8 cellular contexts compared by ENCODE assay signal in genomic region chr19:16111160-16111908, GRCh38. TPM values are rescaled to one million over a fixed set of nuclear protein-coding genes. Genes with fewer than 3 reads are reported as not detected.
DNase-seq lines count a peak whose midpoint lies in the region; ATAC-seq and TF ChIP-seq lines count a peak whose summit lies in the region.

RAB8A (plus strand) TSS chr19:16111889; CDS start chr19:16111902, 13 bp downstream.

- CTCF ChIA-PET in activated B cell treated with CpG ODN at 0.5 μM for 24 hours (lab: Charles Lee) = interaction anchor here (0.5 to 1.5 kb wide), 13 partner anchors 16 to 378 kb away, joined by 3 to 8 read pairs (median 3); partner anchors contain the start of gene HSH2D

- no peaks in the 10 kb centered on the region for H3K27me3 ChIP-seq in spleen (replicated peaks in 1 of 7)

- ATAC-seq in GM19023 (IDR thresholded peaks at IDR 0.05; ENCODE audit: unreplicated experiment) = peak; percentile 91
- peak; percentile 89 for ATAC-seq in HG03280 (IDR thresholded peaks at IDR 0.05; ENCODE audit: unreplicated experiment)
- ATAC-seq in activated B cell treated with CpG ODN at 0.5 μM for 24 hours (ENCODE audit: low read depth) = peak; percentile 90

- H3K4me1 Mint-ChIP-seq in activated B cell treated with CpG ODN at 0.5 μM for 24 hours = peaks cover 46% of the 10 kb centered on the region

- H3K27ac Mint-ChIP-seq in activated B cell treated with CpG ODN at 0.5 μM for 24 hours = peak within 1 kb of the TSS; percentile 97

- POLR2A ChIA-PET in activated B cell treated with CpG ODN at 0.5 μM for 24 hours (lab: Charles Lee) = interaction anchor here (0.7 to 4.0 kb wide), 23 partner anchors 8 to 482 kb away, joined by 3 to 61 read pairs (median 5); partner anchors contain the start of genes AP1M1, FAM32A, HSH2D and TPM4

- H3K36me3 ChIP-seq in spleen = peaks cover 0 to 40% (median 6%) of the 10 kb centered on the region in 6 donors

- intact Hi-C loops in activated B cell treated with CpG ODN at 0.5 μM for 24 hours (cut with micrococcal nuclease) = loop anchor here (1.0 to 10.0 kb wide), 11 partner anchors 32 to 986 kb away; partner anchors contain the start of genes C19orf44, CALR3, FAM32A and HSH2D
- intact Hi-C loops in spleen (cut with DNase I; ENCODE audit: low total_unique reads) = loop anchor here (5.0 to 10.0 kb wide), 2 partner anchors 44 to 73 kb away; partner anchors contain the start of gene FAM32A

- DNase-seq in AG10803 (ENCODE audit: low read depth) = peak; percentile 99
- DNase-seq in NCI-H345 (lab: John Stamatoyannopoulos, UW) = peak; percentile 97
- peak; percentile 100 for DNase-seq in activated B cell treated with CpG ODN at 0.5 μM for 24 hours
- peak; percentile 85 to 100 (median 99) for DNase-seq in caudate nucleus (lab: John Stamatoyannopoulos, UW)
- DNase-seq in inferior parietal cortex (ENCODE audit: extremely low spot score) = peak; percentile 97
- peak; percentile 100 for DNase-seq in spleen

- H3K9me3 ChIP-seq in spleen = no peaks in the 10 kb centered on the region

- H3K27me3 Mint-ChIP-seq in activated B cell treated with CpG ODN at 0.5 μM for 24 hours = no peaks in the 10 kb centered on the region

- TF ChIP-seq CTCF in AG10803 (conservative IDR thresholded peaks at IDR 0.05; ENCODE audit: low read length) = peak; percentile 64
- TF ChIP-seq CTCF in activated B cell treated with CpG ODN at 0.5 μM for 24 hours (IDR thresholded peaks at IDR 0.05) = peak; percentile 73
- peak; percentile 99 to 100 (median 100) for TF ChIP-seq CTCF in spleen (IDR thresholded peaks at IDR 0.05 in 8 of 11, conservative IDR thresholded peaks at IDR 0.05 in 3 of 11)

- peaks cover 32 to 58% (median 51%) of the 10 kb centered on the region in 6 donors for H3K4me1 ChIP-seq in spleen

- no peaks in the 10 kb centered on the region for H3K9me3 Mint-ChIP-seq in activated B cell treated with CpG ODN at 0.5 μM for 24 hours

- 0 to 2% (median 1%) methylated on average over 43 to 81 of the region's 81 CpGs for WGBS in spleen, 5 donors

- H3K36me3 Mint-ChIP-seq in activated B cell treated with CpG ODN at 0.5 μM for 24 hours (ENCODE audit: low read depth) = peaks cover 35% of the 10 kb centered on the region

- no peak for TF ChIP-seq POLR2A in spleen (IDR thresholded peaks at IDR 0.05)

- H3K27ac ChIP-seq in caudate nucleus (ENCODE audit: low read depth, low read length) (peak within 1 kb of the TSS; percentile 79), spleen (peak within 1 kb of the TSS; percentile 77 to 97 (median 93))

- peak within 1 kb of the TSS; percentile 92 for H3K4me3 ChIP-seq in AG10803 (ENCODE audit: low read length)
- H3K4me3 ChIP-seq in spleen = peak within 1 kb of the TSS; percentile 71 to 92 (median 82)

- peak within 1 kb of the TSS; percentile 99 for H3K4me3 Mint-ChIP-seq in activated B cell treated with CpG ODN at 0.5 μM for 24 hours

RNA-seq across cellular contexts. Expression of gene RAB8A, which starts in this region (rescaled TPM):
- 157 and 171 TPM in 2 replicates for total RNA-seq in activated B cell treated with CpG ODN at 0.5 μM for 24 hours
- total RNA-seq in spleen = 100 to 1,000 TPM in 2 of 7 donors, 10 to 100 TPM in 5; 71.9 to 104 (median 89.8) TPM
- 10 to 100 TPM; 31.5 to 45.5 (median 34.0) TPM for polyA plus RNA-seq in spleen

Comparison
In these comparisons a context has a peak if more than half of its experiments do, and no peak if none do; other contexts are left out.
1. Peak in every context shown above with its lines: DNase-seq, ATAC-seq, H3K4me3 ChIP-seq and H3K27ac ChIP-seq.